1 cellular context compared by ENCODE assay signal in genomic region chr17:72370819-72371218, GRCh38.
A peak's percentile ranks its signal among the peaks of the same experiment; 100 is the strongest.
TF ChIP-seq lines count a peak whose summit lies in the region.

No MANE protein-coding gene starts in this region.

TF ChIP-seq in IMR-90, 13 proteins besides CTCF, POLR2A, EP300 and RAD21 (continued from another document):
- TF ChIP-seq MAZ (IDR thresholded peaks at IDR 0.05; ENCODE audit: borderline replicate concordance, low read depth, low read length) (no peak), BHLHE40 (IDR thresholded peaks at IDR 0.05; ENCODE audit: low read depth, low read length) (no peak), CEBPB (IDR thresholded peaks at IDR 0.05; ENCODE audit: low read depth, low read length) (peak; percentile 81), MAFK (IDR thresholded peaks at IDR 0.05; ENCODE audit: low read depth, low read length) (no peak), SMC3 (IDR thresholded peaks at IDR 0.05; ENCODE audit: low read depth, low read length) (0 out of 2 replicates have a peak, but pooled peaks have one; percentile 18), RCOR1 (IDR thresholded peaks at IDR 0.05; ENCODE audit: insufficient replicate concordance, low read length) (no peak), FOS (IDR thresholded peaks at IDR 0.05; ENCODE audit: low read depth, low read length) (peak; percentile 59; the same call in 1 of the 2 replicates), NFE2L2 (IDR thresholded peaks at IDR 0.05; ENCODE audit: low read depth, low read length) (no peak), RFX5 (IDR thresholded peaks at IDR 0.05; ENCODE audit: low read depth, low read length) (no peak), ELK1 (IDR thresholded peaks at IDR 0.05; ENCODE audit: borderline replicate concordance, low read depth, low read length) (no peak), MXI1 (IDR thresholded peaks at IDR 0.05; ENCODE audit: borderline replicate concordance, low read depth, low read length) (no peak)
TF ChIP-seq in IMR-90: peak in this region for 3.
